ENCODE assay signal across 1 cellular context in genomic region chr14:24146622-24146977, GRCh38.
A peak's percentile ranks its signal among the peaks of the same experiment; 100 is the strongest.
TF ChIP-seq lines count a peak whose summit lies in the region.

No MANE protein-coding gene starts in this region.

TF ChIP-seq in HepG2, 621 proteins besides CTCF, POLR2A, EP300 and RAD21 (continued from another document and continues in another):
- TF ChIP-seq YEATS4 (CRISPR knock-in tag; IDR thresholded peaks at IDR 0.05; ENCODE audit: borderline replicate concordance) (no peak; the same call in 1 of the 2 replicates), HNF1A (IDR thresholded peaks at IDR 0.05; ENCODE audit: low read depth) (0 out of 2 replicates have a peak, but pooled peaks have one; percentile 5), HNF1A (CRISPR knock-in tag; IDR thresholded peaks at IDR 0.05; ENCODE audit: borderline replicate concordance) (peak; percentile 60; the same call in 1 of the 2 replicates), ETS1 (CRISPR knock-in tag; IDR thresholded peaks at IDR 0.05) (no peak), SOX13 (IDR thresholded peaks at IDR 0.05) (peak; percentile 39), SOX13 (CRISPR knock-in tag; conservative IDR thresholded peaks at IDR 0.05 in 1 of 2, IDR thresholded peaks at IDR 0.05 in 1 of 2) (peak in 1 of 2 experiments; percentile 61; a peak in 2 of 4 replicates), ZNF260 (CRISPR knock-in tag; IDR thresholded peaks at IDR 0.05; ENCODE audit: borderline replicate concordance, low read depth) (no peak), NFIB (CRISPR knock-in tag; IDR thresholded peaks at IDR 0.05; ENCODE audit: borderline replicate concordance) (no peak), NRL (CRISPR knock-in tag; IDR thresholded peaks at IDR 0.05; ENCODE audit: borderline replicate concordance) (no peak), SNAPC5 (CRISPR knock-in tag; IDR thresholded peaks at IDR 0.05; ENCODE audit: borderline replicate concordance) (no peak), CREB3 (CRISPR knock-in tag; IDR thresholded peaks at IDR 0.05) (no peak), ZHX2 (IDR thresholded peaks at IDR 0.05; ENCODE audit: low read depth) (no peak), ZHX2 (CRISPR knock-in tag; IDR thresholded peaks at IDR 0.05; ENCODE audit: borderline replicate concordance) (no peak), MED1 (CRISPR knock-in tag; IDR thresholded peaks at IDR 0.05) (peak; percentile 86), FOXP4 (CRISPR knock-in tag; IDR thresholded peaks at IDR 0.05) (peak; percentile 51; the same call in 1 of the 2 replicates), POGK (CRISPR knock-in tag; conservative IDR thresholded peaks at IDR 0.05) (peak; percentile 62), DPF2 (CRISPR knock-in tag; IDR thresholded peaks at IDR 0.05; ENCODE audit: borderline replicate concordance, low read depth) (no peak), GATAD2A (CRISPR knock-in tag; IDR thresholded peaks at IDR 0.05) (peak; percentile 59; the same call in 1 of the 2 replicates), HNRNPK (IDR thresholded peaks at IDR 0.05; ENCODE audit: low read depth, low read length, poor library complexity, severe bottlenecking) (no peak), ZNF512 (CRISPR knock-in tag; IDR thresholded peaks at IDR 0.05) (no peak), TRIM22 (IDR thresholded peaks at IDR 0.05) (no peak), MXI1 (IDR thresholded peaks at IDR 0.05; ENCODE audit: borderline replicate concordance, low read depth, low read length) (peak; percentile 72; the same call in 2 of the 3 replicates), KAT7 (CRISPR knock-in tag; IDR thresholded peaks at IDR 0.05; ENCODE audit: borderline replicate concordance) (no peak), ZNF224 (CRISPR knock-in tag; IDR thresholded peaks at IDR 0.05) (no peak), ZNF800 (CRISPR knock-in tag; IDR thresholded peaks at IDR 0.05) (peak; percentile 47), ZNF652 (CRISPR knock-in tag; IDR thresholded peaks at IDR 0.05; ENCODE audit: borderline replicate concordance, low read depth) (no peak), TCF7 (IDR thresholded peaks at IDR 0.05; ENCODE audit: low read depth) (0 out of 2 replicates have a peak, but pooled peaks have one; percentile 8), SP4 (CRISPR knock-in tag; IDR thresholded peaks at IDR 0.05) (no peak), ZNF567 (CRISPR knock-in tag; IDR thresholded peaks at IDR 0.05; ENCODE audit: borderline replicate concordance) (no peak), IRF2 (CRISPR knock-in tag; IDR thresholded peaks at IDR 0.05) (peak; percentile 91), MXD1 (CRISPR knock-in tag; IDR thresholded peaks at IDR 0.05) (peak; percentile 66; the same call in 1 of the 2 replicates)
